10 cellular contexts compared by ENCODE assay signal in the genomic region with DNA sequence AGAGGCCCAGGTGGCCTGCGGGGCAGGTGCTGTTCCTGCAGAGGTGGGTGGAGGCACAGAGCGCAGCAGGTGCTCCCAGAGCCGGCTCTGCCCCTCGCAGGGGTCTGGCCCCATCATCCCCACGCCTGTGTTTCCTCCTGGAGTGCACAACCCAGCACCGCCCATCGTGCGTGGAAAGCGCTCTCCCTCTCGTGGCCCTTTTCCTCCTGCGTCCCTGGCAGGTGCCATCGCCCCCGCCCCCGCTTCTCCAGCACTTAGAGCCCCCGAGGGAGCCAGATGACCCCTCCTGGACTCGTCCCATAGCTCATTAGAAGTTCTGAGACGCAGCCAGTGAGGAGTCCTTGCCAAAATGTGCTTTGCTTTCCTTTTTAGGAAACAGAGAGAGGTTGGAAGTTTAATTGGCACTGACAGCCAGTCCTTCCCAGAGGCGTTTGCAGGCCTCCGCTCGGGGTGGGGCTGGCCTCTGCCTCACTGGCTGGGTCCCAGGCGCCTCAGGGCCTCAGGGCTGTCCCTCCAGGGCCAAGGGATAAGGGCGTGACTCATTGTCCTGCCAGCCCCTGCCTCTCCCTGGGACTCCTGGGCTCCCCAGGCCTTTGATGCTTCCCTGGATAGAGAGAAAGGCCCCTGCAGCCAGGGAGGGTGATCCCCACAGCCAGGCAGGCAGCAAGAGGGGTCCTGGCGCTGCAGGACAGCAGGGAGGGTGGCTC. TPM values are rescaled to one million over a fixed set of nuclear protein-coding genes. Genes with fewer than 3 reads are reported as not detected.
DNase-seq lines count a peak whose midpoint lies in the region; ATAC-seq, FAIRE-seq and TF ChIP-seq lines count a peak whose summit lies in the region.
"Had no signal": no experiment of that assay in that cellular context is flagged by ENCODE, and none has a peak within 500 bp of the region (broad histone marks: within the 10 kb centered on the region; RNA-seq: fewer than 3 reads in every experiment).

No MANE protein-coding gene starts in this region.

- in situ Hi-C loops in HepG2 (cut with HindIII; ENCODE audit: extremely low pct_ligation_motif_present, low pct_unique_long_range_greater_than_20kb): no loop called here

- BruUV-seq in HepG2 (replicated peaks; lab: Mats Ljungman, UMichigan): no TSS peak

- no peak for TF ChIP-seq EP300 in HepG2 (IDR thresholded peaks at IDR 0.05; ENCODE audit: low read depth in 2 of 2, low read length in 2 of 2)
- no peak for TF ChIP-seq EP300 in HepG2 (CRISPR knock-in tag; IDR thresholded peaks at IDR 0.05; ENCODE audit: borderline replicate concordance)

- no peak for TF ChIP-seq RAD21 in HepG2 (CRISPR knock-in tag; IDR thresholded peaks at IDR 0.05)

- CTCF ChIA-PET in HEK293 (lab: Yijun Ruan, JAX) (no interaction called here), HepG2 (lab: Yijun Ruan, JAX; ENCODE audit: low intra/inter-chr PET ratio, low total read pairs) (no interaction called here)
- CTCF ChIA-PET in CD4-positive, alpha-beta memory T cell (lab: Charles Lee; ENCODE audit: partially characterized antibody): no interaction called here

- DNase-seq in chondrocyte (ENCODE audit: low spot score): peak; percentile 83
- no peak for DNase-seq in HepG2 (ENCODE audit: low spot score)
- peak; percentile 46 for DNase-seq in superior temporal gyrus (ENCODE audit: extremely low spot score)
- DNase-seq in RKO (ENCODE audit: low spot score): no peak
- no peak for DNase-seq in SHP77 treated with DMSO at 0.1 percent for 48 hours (lab: John Stamatoyannopoulos, UW)
- DNase-seq in CD4-positive, alpha-beta memory T cell: no peak

- no peak overlapping the region for H3K4me3 Mint-ChIP-seq in chondrocyte (ENCODE audit: unreplicated experiment)
- no peak overlapping the region for H3K4me3 Mint-ChIP-seq in CD4-positive, alpha-beta memory T cell

- no peak for TF ChIP-seq POLR2A in HepG2 (IDR thresholded peaks at IDR 0.05; ENCODE audit: insufficient read depth in 1 of 2, low read depth in 2 of 2, low read length in 2 of 2)

- H3K4me1 Mint-ChIP-seq in chondrocyte (ENCODE audit: low read depth): peaks cover 24% of the 10 kb centered on the region
- H3K4me1 Mint-ChIP-seq in CD4-positive, alpha-beta memory T cell: no peaks in the 10 kb centered on the region

- no peaks in the 10 kb centered on the region for H3K9me3 Mint-ChIP-seq in chondrocyte (ENCODE audit: low read depth)
- no peaks in the 10 kb centered on the region for H3K9me3 Mint-ChIP-seq in CD4-positive, alpha-beta memory T cell

- ATAC-seq in HepG2 (no peak), HG03045 (IDR thresholded peaks at IDR 0.05; ENCODE audit: unreplicated experiment) (no peak)

- H4K20me1 ChIP-seq in HepG2 (ENCODE audit: insufficient read depth, low read length): no peaks in the 10 kb centered on the region

- H3K4me2 ChIP-seq in HepG2 (ENCODE audit: low read depth, low read length): no peak overlapping the region

- 94% methylated on average over 17 of the region's 23 CpGs for WGBS in HepG2 (ENCODE audit: low lambda C conversion rate)

- no peak for TF ChIP-seq CTCF in HEK293 (tag by site-specific recombination; IDR thresholded peaks at IDR 0.05)
- no peak for TF ChIP-seq CTCF in chondrocyte (IDR thresholded peaks at IDR 0.05)
- TF ChIP-seq CTCF in HepG2 (CRISPR knock-in tag; IDR thresholded peaks at IDR 0.05): no peak

- peak overlapping the region; percentile 74 for H3K27ac Mint-ChIP-seq in chondrocyte (ENCODE audit: unreplicated experiment)
- H3K27ac Mint-ChIP-seq in CD4-positive, alpha-beta memory T cell: no peak overlapping the region

- no peak overlapping the region for H3K9ac ChIP-seq in HepG2 (ENCODE audit: insufficient read depth, low read depth, low read length)

- peaks cover 5% of the 10 kb centered on the region for H3K36me3 Mint-ChIP-seq in chondrocyte (ENCODE audit: low read depth)
- H3K36me3 Mint-ChIP-seq in CD4-positive, alpha-beta memory T cell: peaks cover 7 to 15% of the 10 kb centered on the region in 2 donors

- H3K36me3 ChIP-seq in HEK293 (ENCODE audit: control insufficient read depth in 2 of 2, insufficient read depth in 1 of 2, low read length in 2 of 2) (peaks cover 0 to 15% of the 10 kb centered on the region in 2 experiments; a peak in 1 of 3 replicates), HepG2 (replicated peaks in 1 of 2; ENCODE audit: control insufficient read depth in 1 of 2, insufficient read depth in 2 of 2, low read length in 2 of 2) (peaks cover 7 to 9% of the 10 kb centered on the region in 2 experiments; a peak in 3 of 5 replicates)
- H3K36me3 ChIP-seq in CD4-positive, alpha-beta memory T cell (ENCODE audit: insufficient read depth, low read length): no peaks in the 10 kb centered on the region

- H3K4me3 ChIP-seq in HEK293 (ENCODE audit: low read depth, low read length) (no peak overlapping the region), HepG2 (replicated peaks in 1 of 3; ENCODE audit: insufficient read depth in 1 of 3, low read depth in 2 of 3, low read length in 3 of 3) (no peak overlapping the region)
- no peak overlapping the region for H3K4me3 ChIP-seq in CD4-positive, alpha-beta memory T cell (ENCODE audit: low read length in 2 of 2)

- FAIRE-seq in HepG2 (lab: Jason Lieb, UNC): no peak
- FAIRE-seq: GM18507, islet of Langerhans had no signal

- no peaks in the 10 kb centered on the region for H3K79me2 ChIP-seq in HepG2 (ENCODE audit: insufficient read depth, low read length)

- no peaks in the 10 kb centered on the region for H3K9me3 ChIP-seq in HEK293 (ENCODE audit: control insufficient read depth, insufficient read depth, low read depth, low read length)
- H3K9me3 ChIP-seq in HepG2 (ENCODE audit: low read length): no peaks in the 10 kb centered on the region
- H3K9me3 ChIP-seq in CD4-positive, alpha-beta memory T cell (ENCODE audit: control insufficient read depth in 1 of 2, low read length in 2 of 2): no peaks in the 10 kb centered on the region

- POLR2A ChIA-PET in HEK293 (lab: Yijun Ruan, JAX) (no interaction called here), HepG2 (lab: Yijun Ruan, JAX) (no interaction called here)
- POLR2A ChIA-PET in CD4-positive, alpha-beta memory T cell (lab: Charles Lee; ENCODE audit: partially characterized antibody): no interaction called here

- no peak overlapping the region for H2AFZ ChIP-seq in HepG2 (ENCODE audit: low read length)

- intact Hi-C loops in HepG2 (cut with micrococcal nuclease; ENCODE audit: unreplicated experiment): no loop called here
- intact Hi-C loops in CD4-positive, alpha-beta memory T cell (cut with micrococcal nuclease): no loop called here

- H3K27ac ChIP-seq in HEK293 (ENCODE audit: extremely low read depth, low read depth, low read length): no peak overlapping the region
- H3K27ac ChIP-seq in HepG2 (ENCODE audit: extremely low read length, insufficient read depth, low read length): no peak overlapping the region
- H3K27ac ChIP-seq in CD4-positive, alpha-beta memory T cell (ENCODE audit: low read depth, low read length): no peak overlapping the region

- H3K4me1 ChIP-seq in HEK293 (ENCODE audit: control insufficient read depth, insufficient read depth, low read length) (no peaks in the 10 kb centered on the region; the same call in 1 of the 2 replicates), HepG2 (ENCODE audit: insufficient read depth, low read length) (no peaks in the 10 kb centered on the region)
- H3K4me1 ChIP-seq in CD4-positive, alpha-beta memory T cell (ENCODE audit: insufficient read depth, low read length): no peaks in the 10 kb centered on the region

- no peaks in the 10 kb centered on the region for H3K27me3 ChIP-seq in HepG2 (ENCODE audit: control insufficient read depth in 1 of 2, insufficient read depth in 2 of 2, low read length in 2 of 2)
- H3K27me3 ChIP-seq in CD4-positive, alpha-beta memory T cell (ENCODE audit: insufficient read depth, low read length): no peaks in the 10 kb centered on the region

- no peaks in the 10 kb centered on the region for H3K27me3 Mint-ChIP-seq in chondrocyte (ENCODE audit: low read depth)
- no peaks in the 10 kb centered on the region for H3K27me3 Mint-ChIP-seq in CD4-positive, alpha-beta memory T cell

TF ChIP-seq in HEK293, 187 proteins besides CTCF, POLR2A, EP300 and RAD21 (continues in another document):
- no peak for TF ChIP-seq ZNF776 (tag by site-specific recombination; IDR thresholded peaks at IDR 0.05; ENCODE audit: borderline replicate concordance)
- peak; percentile 51 for TF ChIP-seq ZIC2 (tag by site-specific recombination; IDR thresholded peaks at IDR 0.05)
- TF ChIP-seq ZNF707 (tag by site-specific recombination; IDR thresholded peaks at IDR 0.05): no peak

TF ChIP-seq in HepG2, 621 proteins besides CTCF, POLR2A, EP300 and RAD21 (continues in another document):
- TF ChIP-seq RNF2 (conservative IDR thresholded peaks at IDR 0.05; ENCODE audit: low read depth): no peak

RNA-seq across cellular contexts. Expression of a gene that starts 32.2 kb away (rescaled TPM):
- total RNA-seq in chondrocyte (27.6 to 33.0 TPM (median 28.4 TPM) in 3 replicates), HepG2 (2016; rRNA removed; fragmentation: Illumina TruSeq; extraction: Trizol) (24.2 and 24.6 TPM in 2 replicates)
- 5.9 and 6.6 TPM in 2 replicates for total RNA-seq in HepG2 (2016; cell fraction: cytosol; rRNA removed; fragmentation: Illumina TruSeq; extraction: Trizol; ENCODE audit: low read depth)
- 24.5 and 25.5 TPM in 2 replicates for total RNA-seq in HepG2 (2016; cell fraction: insoluble cytoplasmic fraction; rRNA removed; fragmentation: Illumina TruSeq; extraction: Trizol)
- 14.7 and 15.5 TPM in 2 replicates for total RNA-seq in HepG2 (2016; cell fraction: membrane; rRNA removed; fragmentation: Illumina TruSeq; extraction: Trizol)
- 12.8 and 13.9 TPM in 2 replicates for total RNA-seq in HepG2 (2016; cell fraction: nucleus; rRNA removed; fragmentation: Illumina TruSeq; extraction: Trizol)
- polyA plus RNA-seq in HepG2 (2011; rRNA removed): 11.1 and 17.7 TPM in 2 replicates
- polyA plus RNA-seq in HepG2 (2011; cell fraction: cytosol; rRNA removed): 14.2 and 21.6 TPM in 2 replicates
- polyA plus RNA-seq in HepG2 (2011; cell fraction: nucleus; rRNA removed): 31.7 and 32.3 TPM in 2 replicates
- 10.1 and 14.6 TPM in 2 replicates for polyA plus RNA-seq in HepG2 (2012)
- 8.4 and 9.7 TPM in 2 replicates for polyA plus RNA-seq in HepG2 (2016; cell fraction: cytosol; fragmentation: Illumina TruSeq; extraction: Trizol; ENCODE audit: low read depth)
- 42.4 and 45.1 TPM in 2 replicates for polyA plus RNA-seq in HepG2 (2016; cell fraction: insoluble cytoplasmic fraction; fragmentation: Illumina TruSeq; extraction: Trizol; ENCODE audit: low read depth)
- polyA plus RNA-seq in HepG2 (2016; cell fraction: membrane; fragmentation: Illumina TruSeq; extraction: Trizol; ENCODE audit: low read depth): 14.8 and 17.6 TPM in 2 replicates
- polyA plus RNA-seq in HepG2 (2016; cell fraction: nucleus; fragmentation: Illumina TruSeq; extraction: Trizol; ENCODE audit: insufficient read depth, low read depth): 34.7 and 37.8 TPM in 2 replicates
- 6.7 and 18.8 TPM in 2 replicates for polyA minus RNA-seq in HepG2 (2011; rRNA and poly(A)+ RNA removed; ENCODE audit: low replicate concordance)
- 8.2 and 11.1 TPM in 2 replicates for polyA minus RNA-seq in HepG2 (2011; cell fraction: cytosol; rRNA and poly(A)+ RNA removed)
- polyA minus RNA-seq in HepG2 (2011; cell fraction: nucleus; rRNA and poly(A)+ RNA removed): 20.0 and 22.4 TPM in 2 replicates
- total RNA-seq in CD4-positive, alpha-beta memory T cell: 10 to 100 TPM; 41.4 to 42.3 TPM
- polyA plus RNA-seq in CD4-positive, alpha-beta memory T cell: 10 to 100 TPM; 36.7 to 48.7 TPM

Comparison
In these comparisons a context has a peak if more than half of its experiments do, and no peak if none do; other contexts are left out.
1. DNase-seq: peak in chondrocyte (single experiment) and superior temporal gyrus (single experiment); none in HepG2 (single experiment), RKO (single experiment), SHP77 treated with DMSO at 0.1 percent for 48 hours (single experiment) and CD4-positive, alpha-beta memory T cell (0 of 5).